ENCODE assay signal across 8 cellular contexts in genomic region chr1:182391362-182392044, GRCh38. TPM values are rescaled to one million over a fixed set of nuclear protein-coding genes. Genes with fewer than 3 reads are reported as not detected.
DNase-seq lines count a peak whose midpoint lies in the region; ATAC-seq and TF ChIP-seq lines count a peak whose summit lies in the region.

Gene GLUL (minus strand): TSS chr1:182391790. CDS start chr1:182388737, 3,053 bp downstream.

- peak within 1 kb of the TSS; percentile 26 for H2BK12ac ChIP-seq in neuronal stem cell (ENCODE audit: low read length)

- H3K4me1 ChIP-seq in Loucy (ENCODE audit: insufficient read depth, low read length, poor library complexity, severe bottlenecking) (peaks cover 62% of the 10 kb centered on the region), gastroesophageal sphincter (peaks cover 3 to 55% (median 12%) of the 10 kb centered on the region in 3 donors), neuronal stem cell (ENCODE audit: control insufficient read depth in 2 of 2, insufficient read depth in 1 of 2, low read depth in 1 of 2, low read length in 2 of 2) (peaks cover 8 to 12% of the 10 kb centered on the region in 2 donors)

- DNase-seq in ELR (ENCODE audit: low read depth) (peak; percentile 88), H7 (peak; percentile 99), SHP77 treated with DMSO at 0.1 percent for 48 hours (lab: John Stamatoyannopoulos, UW) (peak; percentile 72), neuronal stem cell (ENCODE audit: low spot score) (peak; percentile 97), superior temporal gyrus (ENCODE audit: extremely low spot score) (peak; percentile 95)
- peak; percentile 70 for DNase-seq in activated naive CD4-positive, alpha-beta T cell treated with Interleukin-2 at 50 U/mL for 16 hours

- H3K27ac ChIP-seq in gastroesophageal sphincter = peak within 1 kb of the TSS; percentile 90 to 100 (median 98)
- peak within 1 kb of the TSS; percentile 77 for H3K27ac ChIP-seq in neuronal stem cell (replicated peaks; ENCODE audit: low read length)

- H3K14ac ChIP-seq in neuronal stem cell (ENCODE audit: low read length) = no peak within 1 kb of the TSS

- peak; percentile 100 for TF ChIP-seq POLR2A in gastroesophageal sphincter (IDR thresholded peaks at IDR 0.05)

- H2AFZ ChIP-seq in Loucy (ENCODE audit: low read length) = peak within 1 kb of the TSS; percentile 74
- H2AFZ ChIP-seq in neuronal stem cell (ENCODE audit: low read length) = peak within 1 kb of the TSS; percentile 92

- no peak within 1 kb of the TSS for H4K8ac ChIP-seq in neuronal stem cell (ENCODE audit: low read depth, low read length)

- H3K4ac ChIP-seq in neuronal stem cell (ENCODE audit: low read length) = peak within 1 kb of the TSS; percentile 85

- H3K9ac ChIP-seq in Loucy (ENCODE audit: low read depth, low read length, poor library complexity, severe bottlenecking) (peak within 1 kb of the TSS; percentile 99), neuronal stem cell (ENCODE audit: low read depth, low read length, poor library complexity) (peak within 1 kb of the TSS; percentile 98)

- H4K20me1 ChIP-seq in Loucy (ENCODE audit: insufficient read depth, low read length, poor library complexity, severe bottlenecking) = peaks cover 49% of the 10 kb centered on the region

- H3K9me3 ChIP-seq in Loucy (ENCODE audit: insufficient read depth, low read depth, low read length) (no peaks in the 10 kb centered on the region), gastroesophageal sphincter (no peaks in the 10 kb centered on the region), neuronal stem cell (replicated peaks in 1 of 2; ENCODE audit: control insufficient read depth in 2 of 2, insufficient read depth in 1 of 2, low read depth in 1 of 2, low read length in 2 of 2) (no peaks in the 10 kb centered on the region)

- 0% methylated on average over 2 of the region's 70 CpGs; no CpG with 5 or more reads in 1 of the 2 donors for WGBS in gastroesophageal sphincter (ENCODE audit: low coverage in 1 of 2), 2 donors
- WGBS in neuronal stem cell (ENCODE audit: extremely low coverage in 2 of 2, insufficient read length in 2 of 2, insufficient replicate concordance in 1 of 2), 2 donors = no CpG with 5 or more reads among the region's 70 CpGs

- peak within 1 kb of the TSS; percentile 48 for H2AK5ac ChIP-seq in neuronal stem cell (ENCODE audit: low read depth, low read length)

- H3K36me3 ChIP-seq in H7 (replicated peaks; ENCODE audit: control insufficient read depth, insufficient read depth, low read length) (peaks cover 22% of the 10 kb centered on the region), Loucy (ENCODE audit: insufficient read depth, low read length) (peaks cover 39% of the 10 kb centered on the region), gastroesophageal sphincter (peaks cover 6 to 38% of the 10 kb centered on the region in 2 donors), neuronal stem cell (replicated peaks in 1 of 2; ENCODE audit: control insufficient read depth in 2 of 2, insufficient read depth in 2 of 2, low read length in 2 of 2) (peaks cover 22 to 41% of the 10 kb centered on the region in 2 donors)

- no peak for TF ChIP-seq EP300 in gastroesophageal sphincter (IDR thresholded peaks at IDR 0.05)

- no peaks in the 10 kb centered on the region; the same call in 1 of the 2 replicates for H3F3A ChIP-seq in Loucy (ENCODE audit: low read depth)

- H4K91ac ChIP-seq in neuronal stem cell (ENCODE audit: low read depth, low read length, poor library complexity) = no peak within 1 kb of the TSS

- H2BK120ac ChIP-seq in neuronal stem cell (ENCODE audit: low read depth, low read length) = no peak within 1 kb of the TSS

- H3K79me1 ChIP-seq in neuronal stem cell (ENCODE audit: low read depth, low read length) = peaks cover 2% of the 10 kb centered on the region

- H3K4me2 ChIP-seq in Loucy (ENCODE audit: low read depth, low read length, poor library complexity, severe bottlenecking) = peak within 1 kb of the TSS; percentile 85
- peak within 1 kb of the TSS; percentile 71 for H3K4me2 ChIP-seq in neuronal stem cell (ENCODE audit: insufficient read depth, low read length, poor library complexity, severe bottlenecking)

- TF ChIP-seq CTCF in Loucy (conservative IDR thresholded peaks at IDR 0.05; ENCODE audit: low read length) (no peak), gastroesophageal sphincter (IDR thresholded peaks at IDR 0.05) (peak in 3 of 4 experiments; percentile 10 to 40 (median 40))

- H2BK5ac ChIP-seq in neuronal stem cell (ENCODE audit: low read length) = peak within 1 kb of the TSS; percentile 84

- H3K4me3 ChIP-seq in H7 (ENCODE audit: insufficient read depth, low read depth, low read length) = peak within 1 kb of the TSS; percentile 97
- H3K4me3 ChIP-seq in Loucy (ENCODE audit: low read length, poor library complexity, severe bottlenecking) = peak within 1 kb of the TSS; percentile 99
- peak within 1 kb of the TSS; percentile 90 to 97 for H3K4me3 ChIP-seq in gastroesophageal sphincter
- H3K4me3 ChIP-seq in neuronal stem cell (ENCODE audit: low read length in 2 of 2) = peak within 1 kb of the TSS; percentile 81 to 94

- ATAC-seq in gastroesophageal sphincter = peak; percentile 94

- peak within 1 kb of the TSS; percentile 98 for H3K18ac ChIP-seq in neuronal stem cell (ENCODE audit: low read length)

- H3K27me3 ChIP-seq in H7 (ENCODE audit: control insufficient read depth, insufficient read depth, low read length) = no peaks in the 10 kb centered on the region
- H3K27me3 ChIP-seq in Loucy (ENCODE audit: insufficient read depth, low read length, poor library complexity, severe bottlenecking) = peaks cover 13% of the 10 kb centered on the region
- H3K27me3 ChIP-seq in gastroesophageal sphincter = no peaks in the 10 kb centered on the region
- no peaks in the 10 kb centered on the region for H3K27me3 ChIP-seq in neuronal stem cell (ENCODE audit: control insufficient read depth in 3 of 3, insufficient read depth in 3 of 3, low read depth in 1 of 3, low read length in 3 of 3)

- peaks cover 73% of the 10 kb centered on the region for H3K79me2 ChIP-seq in Loucy (ENCODE audit: insufficient read depth, low read length)

- H3K9me2 ChIP-seq in Loucy (replicated peaks; ENCODE audit: low read depth, low read length) = no peaks in the 10 kb centered on the region

- peak within 1 kb of the TSS; percentile 97 for H3K23ac ChIP-seq in neuronal stem cell (ENCODE audit: low read depth, low read length, poor library complexity)

- H2BK15ac ChIP-seq in neuronal stem cell (ENCODE audit: low read length) = no peak within 1 kb of the TSS

RNA-seq across cellular contexts. Expression of gene GLUL, which starts in this region (rescaled TPM):
- total RNA-seq in H7 (2014; rRNA removed; shearing (Covaris generic)) = 381 and 422 TPM in 2 replicates
- 1,000 to 10,000 TPM; 2,239 to 3,071 (median 2,830) TPM for total RNA-seq in gastroesophageal sphincter
- polyA plus RNA-seq in neuronal stem cell (2013, experiment 1 of 2) = 426 TPM
- polyA plus RNA-seq in neuronal stem cell (2013, experiment 2 of 2) = 444 TPM

Comparison
In these comparisons a context has a peak if more than half of its experiments do, and no peak if none do; other contexts are left out.
1. Peak in every context shown above with its lines: DNase-seq, ATAC-seq, H3K4me3 ChIP-seq and H3K27ac ChIP-seq.